1 cellular context compared by ENCODE assay signal in genomic region chr1:117929340-117930172, GRCh38.
TF ChIP-seq lines count a peak whose summit lies in the region.

Gene GDAP2, minus strand, starts transcription at chr1:117929621. Its CDS starts 9,264 bp downstream, at chr1:117920357.
Gene WDR3, plus strand, starts transcription at chr1:117929739. Its CDS starts 3,581 bp downstream, at chr1:117933320.

TF ChIP-seq in HepG2, 621 proteins besides CTCF, POLR2A, EP300 and RAD21 (continued from another document and continues in another):
- TF ChIP-seq CEBPZ (IDR thresholded peaks at IDR 0.05; ENCODE audit: low read length), result no peak
- no peak for TF ChIP-seq E2F2 (CRISPR knock-in tag; IDR thresholded peaks at IDR 0.05; ENCODE audit: borderline replicate concordance)
- peak; percentile 82 for TF ChIP-seq TGIF2 (CRISPR knock-in tag; IDR thresholded peaks at IDR 0.05)
- no peak for TF ChIP-seq LRRFIP1 (CRISPR knock-in tag; conservative IDR thresholded peaks at IDR 0.05)
- TF ChIP-seq ISL2 (CRISPR knock-in tag; IDR thresholded peaks at IDR 0.05), result no peak; the same call in 1 of the 2 replicates
- TF ChIP-seq PCBP1 (IDR thresholded peaks at IDR 0.05; ENCODE audit: borderline replicate concordance, low read depth, low read length), result 0 out of 2 replicates have a peak, but pooled peaks have one; percentile 25
- TF ChIP-seq ZNF180 (CRISPR knock-in tag; IDR thresholded peaks at IDR 0.05; ENCODE audit: borderline replicate concordance, low read depth), result no peak
- peak; percentile 82; the same call in 1 of the 2 replicates for TF ChIP-seq ZNF468 (CRISPR knock-in tag; IDR thresholded peaks at IDR 0.05)
- no peak; the same call in 1 of the 2 replicates for TF ChIP-seq ARID3A (IDR thresholded peaks at IDR 0.05; ENCODE audit: low read depth, low read length)
- TF ChIP-seq KMT2B (CRISPR knock-in tag; IDR thresholded peaks at IDR 0.05), result peak; percentile 85
- TF ChIP-seq ZNF850 (CRISPR knock-in tag; conservative IDR thresholded peaks at IDR 0.05), result no peak
- TF ChIP-seq PITX1 (CRISPR knock-in tag; IDR thresholded peaks at IDR 0.05), result peak; percentile 45; the same call in 1 of the 2 replicates
- TF ChIP-seq MXI1 (IDR thresholded peaks at IDR 0.05; ENCODE audit: borderline replicate concordance, low read depth, low read length), result peak; percentile 97; the same call in 2 of the 3 replicates
- no peak for TF ChIP-seq TFE3 (CRISPR knock-in tag; IDR thresholded peaks at IDR 0.05)
- TF ChIP-seq JDP2 (CRISPR knock-in tag; IDR thresholded peaks at IDR 0.05; ENCODE audit: borderline replicate concordance), result no peak
- TF ChIP-seq E2F5 (CRISPR knock-in tag; conservative IDR thresholded peaks at IDR 0.05), result no peak
- TF ChIP-seq SMC3 (IDR thresholded peaks at IDR 0.05; ENCODE audit: low read length), result no peak
- TF ChIP-seq FOXP1 (IDR thresholded peaks at IDR 0.05), result no peak
- no peak for TF ChIP-seq FOXP1 (CRISPR knock-in tag; IDR thresholded peaks at IDR 0.05)
- TF ChIP-seq AHDC1 (CRISPR knock-in tag; IDR thresholded peaks at IDR 0.05; ENCODE audit: borderline replicate concordance), result no peak
- no peak for TF ChIP-seq ZNF326 (CRISPR knock-in tag; IDR thresholded peaks at IDR 0.05; ENCODE audit: borderline replicate concordance)
- TF ChIP-seq NFKBIZ (CRISPR knock-in tag; IDR thresholded peaks at IDR 0.05), result 0 out of 2 replicates have a peak, but pooled peaks have one; percentile 45
- TF ChIP-seq ZNF138 (CRISPR knock-in tag; IDR thresholded peaks at IDR 0.05; ENCODE audit: low read depth), result 0 out of 2 replicates have a peak, but pooled peaks have one; percentile 68
- TF ChIP-seq ZNF713 (CRISPR knock-in tag; IDR thresholded peaks at IDR 0.05), result peak; percentile 68; the same call in 1 of the 2 replicates
- no peak for TF ChIP-seq ZBTB44 (CRISPR knock-in tag; IDR thresholded peaks at IDR 0.05)
- TF ChIP-seq HDAC1 (CRISPR knock-in tag; IDR thresholded peaks at IDR 0.05), result peak; percentile 69
- peak; percentile 64; the same call in 1 of the 2 replicates for TF ChIP-seq POGZ (CRISPR knock-in tag; IDR thresholded peaks at IDR 0.05)
- no peak for TF ChIP-seq NR2F1 (CRISPR knock-in tag; IDR thresholded peaks at IDR 0.05)
- no peak for TF ChIP-seq SIN3B (IDR thresholded peaks at IDR 0.05; ENCODE audit: low read length)
- no peak for TF ChIP-seq ZNF577 (CRISPR knock-in tag; IDR thresholded peaks at IDR 0.05; ENCODE audit: borderline replicate concordance, low read depth)
- no peak for TF ChIP-seq CBFB (CRISPR knock-in tag; IDR thresholded peaks at IDR 0.05)
- no peak for TF ChIP-seq IRX3 (CRISPR knock-in tag; IDR thresholded peaks at IDR 0.05; ENCODE audit: borderline replicate concordance, low read depth)
- no peak for TF ChIP-seq ZNF17 (CRISPR knock-in tag; IDR thresholded peaks at IDR 0.05)
- no peak; the same call in 1 of the 2 replicates for TF ChIP-seq BRD4 (CRISPR knock-in tag; IDR thresholded peaks at IDR 0.05)
- no peak for TF ChIP-seq LBX2 (CRISPR knock-in tag; IDR thresholded peaks at IDR 0.05; ENCODE audit: borderline replicate concordance)
- TF ChIP-seq ZMAT3 (CRISPR knock-in tag; conservative IDR thresholded peaks at IDR 0.05), result no peak
- TF ChIP-seq GATA4 (IDR thresholded peaks at IDR 0.05; ENCODE audit: borderline replicate concordance, low read depth), result no peak
- no peak; the same call in 1 of the 2 replicates for TF ChIP-seq ZNF543 (CRISPR knock-in tag; IDR thresholded peaks at IDR 0.05)
- TF ChIP-seq ZNF160 (CRISPR knock-in tag; IDR thresholded peaks at IDR 0.05), result peak; percentile 48; the same call in 1 of the 2 replicates
- TF ChIP-seq GATAD2A (CRISPR knock-in tag; IDR thresholded peaks at IDR 0.05), result no peak
- no peak for TF ChIP-seq HNRNPH1 (optimal IDR thresholded peaks at IDR 0.05; ENCODE audit: low read depth, low read length)
- TF ChIP-seq SNAPC5 (CRISPR knock-in tag; IDR thresholded peaks at IDR 0.05; ENCODE audit: borderline replicate concordance), result no peak
- no peak for TF ChIP-seq ZNF775 (CRISPR knock-in tag; IDR thresholded peaks at IDR 0.05; ENCODE audit: borderline replicate concordance)
- TF ChIP-seq ZNF143 (CRISPR knock-in tag; IDR thresholded peaks at IDR 0.05), result no peak
- no peak for TF ChIP-seq ZNF567 (CRISPR knock-in tag; IDR thresholded peaks at IDR 0.05; ENCODE audit: borderline replicate concordance)
- no peak for TF ChIP-seq EZH2 (conservative IDR thresholded peaks at IDR 0.05; ENCODE audit: low read depth, low read length)
